ENCODE assay signal across 22 cellular contexts in genomic region chr1:21065851-21066250, GRCh38.
A peak's percentile ranks its signal among the peaks of the same experiment; 100 is the strongest.
DNase-seq lines count a peak whose midpoint lies in the region; ATAC-seq and TF ChIP-seq lines count a peak whose summit lies in the region.
"Had no signal": no experiment of that assay in that cellular context is flagged by ENCODE, and none has a peak within 500 bp of the region (broad histone marks: within the 10 kb centered on the region; RNA-seq: fewer than 3 reads in every experiment).

No MANE protein-coding gene starts in this region.

- H3K27ac ChIP-seq in OCI-LY3 (ENCODE audit: low read length) (no peak overlapping the region), thyroid gland (peak overlapping the region in 2 of 3 donors; percentile 51 to 70)
- H3K27ac ChIP-seq: BLaER1 had no signal

- peak; percentile 73 for DNase-seq in fibroblast of villous mesenchyme (ENCODE audit: low read depth)
- DNase-seq in left kidney (ENCODE audit: low read depth, low spot score) = peak; percentile 38
- DNase-seq in thyroid gland = peak; percentile 61 to 67
- DNase-seq in EL = no peak
- DNase-seq in hypothalamus (lab: John Stamatoyannopoulos, UW) = no peak
- DNase-seq: 8988T; ACHN; BE2C; C1 segment of cervical spinal cord; CD4-positive, alpha-beta memory T cell; CD4-positive, CD25-positive, alpha-beta regulatory T cell; CD8-positive, alpha-beta memory T cell; COR-L47; DMS 273 treated with DMSO at 0.1 percent for 48 hours; DMS153; DMS53; DMS79; DND-41 had no signal

- H4K20me1 ChIP-seq in OCI-LY3 (ENCODE audit: insufficient read depth, low read length) = no peaks in the 10 kb centered on the region; the same call in 1 of the 2 replicates

- TF ChIP-seq POLR2A in thyroid gland (IDR thresholded peaks at IDR 0.05) = no peak

- H3K9me3 ChIP-seq in OCI-LY3 (ENCODE audit: insufficient read depth, low read length) (no peaks in the 10 kb centered on the region), thyroid gland (no peaks in the 10 kb centered on the region)
- H3K9me3 ChIP-seq: BE2C, BLaER1 had no signal

- no peak overlapping the region for H3K9ac ChIP-seq in OCI-LY3 (ENCODE audit: low read length)
- H3K9ac ChIP-seq: BLaER1 had no signal

- H3K27me3 ChIP-seq in OCI-LY3 (ENCODE audit: low read depth, low read length) (no peaks in the 10 kb centered on the region), thyroid gland (no peaks in the 10 kb centered on the region)
- H3K27me3 ChIP-seq: BE2C, BLaER1 had no signal

- H2AFZ ChIP-seq in OCI-LY3 (ENCODE audit: low read depth, low read length) = no peak overlapping the region

- H3K79me2 ChIP-seq in OCI-LY3 (ENCODE audit: low read length) = no peaks in the 10 kb centered on the region

- H3K4me2 ChIP-seq in OCI-LY3 (ENCODE audit: low read length) = peak overlapping the region; percentile 43; the same call in 1 of the 2 replicates
- H3K4me2 ChIP-seq: BLaER1 had no signal

- TF ChIP-seq CTCF in OCI-LY3 (IDR thresholded peaks at IDR 0.05; ENCODE audit: low read depth, low read length) = no peak
- TF ChIP-seq CTCF in fibroblast of villous mesenchyme (IDR thresholded peaks at IDR 0.05; ENCODE audit: insufficient read depth, low read depth, low read length) = no peak
- TF ChIP-seq CTCF in thyroid gland (IDR thresholded peaks at IDR 0.05) = no peak

- H3K36me3 ChIP-seq in OCI-LY3 (replicated peaks; ENCODE audit: low read depth, low read length) (no peaks in the 10 kb centered on the region), thyroid gland (no peaks in the 10 kb centered on the region)
- H3K36me3 ChIP-seq: BE2C had no signal

- intact Hi-C loops in thyroid gland (cut with DNase I) = no loop called here

- peaks cover 13% of the 10 kb centered on the region for H3K4me1 ChIP-seq in OCI-LY3 (ENCODE audit: low read length)
- H3K4me1 ChIP-seq in thyroid gland = peaks cover 35 to 56% of the 10 kb centered on the region in 2 donors
- H3K4me1 ChIP-seq: BE2C had no signal

- H3K4me3 ChIP-seq in OCI-LY3 (ENCODE audit: low read length) (no peak overlapping the region), fibroblast of villous mesenchyme (ENCODE audit: low read depth, low read length) (no peak overlapping the region), thyroid gland (replicated peaks in 1 of 3) (no peak overlapping the region)
- H3K4me3 ChIP-seq: BLaER1 had no signal

- ATAC-seq in GM21526 (IDR thresholded peaks at IDR 0.05; ENCODE audit: low FRiP score, unreplicated experiment) = no peak
- no peak for ATAC-seq in HG02840 (IDR thresholded peaks at IDR 0.05; ENCODE audit: low FRiP score, unreplicated experiment)

- 62 to 80% methylated on average over 2 of the region's 2 CpGs for WGBS in thyroid gland, 2 donors

Comparison
In these comparisons a context has a peak if more than half of its experiments do, and no peak if none do; other contexts are left out.
1. DNase-seq: peak in fibroblast of villous mesenchyme (single experiment), left kidney (single experiment) and thyroid gland (2 of 2); none in EL (single experiment) and hypothalamus (0 of 51).